ENCODE assay signal across 1 cellular context in the genomic region with DNA sequence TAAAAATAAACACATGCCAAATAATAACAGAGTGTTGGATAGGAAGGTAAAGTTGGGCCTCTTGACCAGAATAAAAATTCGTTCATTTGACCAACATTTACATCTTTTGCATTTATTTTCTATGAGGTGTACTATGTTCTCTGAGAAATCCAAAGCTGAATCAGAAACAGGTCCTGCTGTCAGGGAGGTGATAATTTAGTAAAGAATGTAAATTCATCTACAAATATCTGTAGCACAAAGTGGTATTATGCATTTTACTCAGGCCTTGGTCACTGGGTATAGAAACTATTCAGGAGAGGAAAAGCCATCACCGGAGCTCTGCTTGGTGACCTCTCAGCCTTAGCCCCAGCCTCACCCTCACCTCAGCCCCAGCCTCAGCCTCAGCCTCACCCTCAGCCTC.
TF ChIP-seq lines count a peak whose summit lies in the region.

No MANE protein-coding gene starts in this region.

TF ChIP-seq in A549, 52 proteins besides CTCF, POLR2A, EP300 and RAD21 (continued from another document):
- TF ChIP-seq, protein P1, sequence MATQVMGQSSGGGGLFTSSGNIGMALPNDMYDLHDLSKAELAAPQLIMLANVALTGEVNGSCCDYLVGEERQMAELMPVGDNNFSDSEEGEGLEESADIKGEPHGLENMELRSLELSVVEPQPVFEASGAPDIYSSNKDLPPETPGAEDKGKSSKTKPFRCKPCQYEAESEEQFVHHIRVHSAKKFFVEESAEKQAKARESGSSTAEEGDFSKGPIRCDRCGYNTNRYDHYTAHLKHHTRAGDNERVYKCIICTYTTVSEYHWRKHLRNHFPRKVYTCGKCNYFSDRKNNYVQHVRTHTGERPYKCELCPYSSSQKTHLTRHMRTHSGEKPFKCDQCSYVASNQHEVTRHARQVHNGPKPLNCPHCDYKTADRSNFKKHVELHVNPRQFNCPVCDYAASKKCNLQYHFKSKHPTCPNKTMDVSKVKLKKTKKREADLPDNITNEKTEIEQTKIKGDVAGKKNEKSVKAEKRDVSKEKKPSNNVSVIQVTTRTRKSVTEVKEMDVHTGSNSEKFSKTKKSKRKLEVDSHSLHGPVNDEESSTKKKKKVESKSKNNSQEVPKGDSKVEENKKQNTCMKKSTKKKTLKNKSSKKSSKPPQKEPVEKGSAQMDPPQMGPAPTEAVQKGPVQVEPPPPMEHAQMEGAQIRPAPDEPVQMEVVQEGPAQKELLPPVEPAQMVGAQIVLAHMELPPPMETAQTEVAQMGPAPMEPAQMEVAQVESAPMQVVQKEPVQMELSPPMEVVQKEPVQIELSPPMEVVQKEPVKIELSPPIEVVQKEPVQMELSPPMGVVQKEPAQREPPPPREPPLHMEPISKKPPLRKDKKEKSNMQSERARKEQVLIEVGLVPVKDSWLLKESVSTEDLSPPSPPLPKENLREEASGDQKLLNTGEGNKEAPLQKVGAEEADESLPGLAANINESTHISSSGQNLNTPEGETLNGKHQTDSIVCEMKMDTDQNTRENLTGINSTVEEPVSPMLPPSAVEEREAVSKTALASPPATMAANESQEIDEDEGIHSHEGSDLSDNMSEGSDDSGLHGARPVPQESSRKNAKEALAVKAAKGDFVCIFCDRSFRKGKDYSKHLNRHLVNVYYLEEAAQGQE (IDR thresholded peaks at IDR 0.05), result no peak
- TF ChIP-seq FOXS1 (CRISPR knock-in tag; IDR thresholded peaks at IDR 0.05), result no peak
TF ChIP-seq in A549: peak in this region for 0.
